Comparison of ENCODE assay signal across 8 cellular contexts in the genomic region with DNA sequence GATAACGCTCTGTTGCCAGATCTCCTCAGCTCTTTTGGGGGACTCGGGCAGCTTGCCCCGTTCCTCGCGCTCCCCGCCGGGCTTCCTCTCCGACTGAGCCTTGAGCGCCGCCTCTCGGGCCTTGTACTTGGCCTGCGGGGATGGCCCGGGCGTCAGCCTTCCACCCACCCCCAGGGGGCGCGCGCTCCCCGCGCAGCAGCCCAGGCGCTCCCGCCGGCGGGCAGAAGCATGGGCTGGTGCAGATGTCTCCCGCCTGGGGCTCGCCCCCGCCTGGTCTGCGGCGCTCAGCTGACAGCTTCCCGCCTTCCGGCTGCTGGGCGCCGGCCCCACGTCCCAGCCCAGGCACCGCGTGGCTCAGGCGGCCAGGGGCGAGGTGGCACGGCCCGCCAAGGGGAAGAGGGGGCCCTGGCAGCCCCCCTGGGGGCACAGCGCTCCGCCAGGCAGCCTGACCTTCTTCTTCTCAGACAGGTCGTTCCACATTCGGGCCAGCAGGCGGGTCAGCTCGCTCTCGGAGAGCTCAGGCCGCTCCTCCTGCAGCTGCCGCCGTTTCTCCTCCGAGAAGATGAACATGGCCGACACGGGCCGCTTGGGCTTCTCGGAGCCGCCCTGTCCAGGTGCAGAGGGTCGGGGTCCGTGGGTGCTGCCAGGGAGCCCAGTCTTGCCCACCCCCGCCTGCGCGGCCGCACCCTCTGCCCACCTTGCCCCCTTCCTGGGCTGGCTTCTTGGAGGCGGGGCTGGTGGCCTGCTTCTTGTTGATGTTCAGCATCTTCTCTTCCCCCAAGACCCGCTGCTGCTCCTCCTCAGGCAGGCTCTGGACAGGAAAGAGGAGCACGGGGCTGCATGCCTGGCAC. TPM values are rescaled to one million over a fixed set of nuclear protein-coding genes. Genes with fewer than 3 reads are reported as not detected.
DNase-seq lines count a peak whose midpoint lies in the region; ATAC-seq and TF ChIP-seq lines count a peak whose summit lies in the region.

No MANE protein-coding gene starts in this region.

- DNase-seq in NCI-H526 (lab: John Stamatoyannopoulos, UW) (peak; percentile 70 to 95), mesendoderm (peak; percentile 93), amniotic stem cell (lab: John Stamatoyannopoulos, UW) (no peak)
- peak; percentile 94 for DNase-seq in activated CD4-positive, alpha-beta memory T cell treated with anti-CD3 and anti-CD28 coated beads, Interleukin-2, amount 10 ng/mL, durations not matched to agents 7 days and 5 days
- peak; percentile 82 for DNase-seq in effector CD8-positive, alpha-beta T cell (lab: John Stamatoyannopoulos, UW)
- DNase-seq in stimulated activated CD8-positive, alpha-beta memory T cell treated with anti-CD3 and anti-CD28 coated beads, Interleukin-15, amount 100 ng/mL, for 24 hours (ENCODE audit: low read depth), result peak; percentile 81

- H3K9ac ChIP-seq in mesendoderm (ENCODE audit: low read length), result peak overlapping the region; percentile 44

- peak; percentile 32 for TF ChIP-seq POLR2A in GM15510 (IDR thresholded peaks at IDR 0.05; ENCODE audit: borderline replicate concordance, extremely low read depth, insufficient read length)

- no peak overlapping the region for H2BK5ac ChIP-seq in mesendoderm (ENCODE audit: low read length)

- no peak overlapping the region for H3K4me2 ChIP-seq in mesendoderm (ENCODE audit: low read length)

- H3K36me3 Mint-ChIP-seq in activated CD4-positive, alpha-beta memory T cell treated with anti-CD3 and anti-CD28 coated beads, Interleukin-2, amount 10 ng/mL, durations not matched to agents 7 days and 5 days (ENCODE audit: low read depth), result peaks cover 67% of the 10 kb centered on the region

- ATAC-seq in HG02970 (IDR thresholded peaks at IDR 0.05; ENCODE audit: low FRiP score, unreplicated experiment), result peak; percentile 85

- POLR2A ChIA-PET in activated CD4-positive, alpha-beta memory T cell treated with anti-CD3 and anti-CD28 coated beads, Interleukin-2, amount 10 ng/mL, durations not matched to agents 7 days and 5 days (lab: Charles Lee), result interaction anchor here (1.1 to 18.0 kb wide), 14 partner anchors 7 to 153 kb away, joined by 3 to 504 read pairs (median 6); partner anchors contain the start of genes ATXN7L3, FAM171A2, GRN and SLC25A39

- peak overlapping the region; percentile 83 for H3K27ac Mint-ChIP-seq in activated CD4-positive, alpha-beta memory T cell treated with anti-CD3 and anti-CD28 coated beads, Interleukin-2, amount 10 ng/mL, durations not matched to agents 7 days and 5 days

- peaks cover 53% of the 10 kb centered on the region for H3K4me1 Mint-ChIP-seq in activated CD4-positive, alpha-beta memory T cell treated with anti-CD3 and anti-CD28 coated beads, Interleukin-2, amount 10 ng/mL, durations not matched to agents 7 days and 5 days

- H2BK120ac ChIP-seq in mesendoderm (ENCODE audit: low read depth, low read length), result no peak overlapping the region

- no peaks in the 10 kb centered on the region for H3K79me2 ChIP-seq in mesendoderm (ENCODE audit: control insufficient read depth, insufficient read depth, low read length)

- peak overlapping the region; percentile 56 for H3K56ac ChIP-seq in mesendoderm (ENCODE audit: low read length)

- no peak overlapping the region for H4K5ac ChIP-seq in mesendoderm (ENCODE audit: low read length)

- H3K23ac ChIP-seq in mesendoderm (ENCODE audit: low read length), result no peak overlapping the region

- no peak overlapping the region for H4K8ac ChIP-seq in mesendoderm (ENCODE audit: low read depth, low read length)

- CTCF ChIA-PET in activated CD4-positive, alpha-beta memory T cell treated with anti-CD3 and anti-CD28 coated beads, Interleukin-2, amount 10 ng/mL, durations not matched to agents 7 days and 5 days (lab: Charles Lee), result interaction anchor here (0.6 to 4.1 kb wide), 30 partner anchors 9 to 313 kb away, joined by 3 to 65 read pairs (median 4); partner anchors contain the start of genes ATXN7L3, GRN, HDAC5 and SLC25A39

- no peak overlapping the region for H2BK15ac ChIP-seq in mesendoderm (replicated peaks; ENCODE audit: low read depth)

- no peaks in the 10 kb centered on the region for H3K27me3 ChIP-seq in mesendoderm (ENCODE audit: insufficient read depth, low read length, poor library complexity)

- H3K4ac ChIP-seq in mesendoderm (ENCODE audit: low read depth, low read length), result no peak overlapping the region

- H2AK5ac ChIP-seq in mesendoderm (ENCODE audit: low read length), result no peak overlapping the region

- H3K18ac ChIP-seq in mesendoderm (ENCODE audit: low read length), result no peak overlapping the region

- no peaks in the 10 kb centered on the region for H3K4me1 ChIP-seq in mesendoderm (ENCODE audit: control insufficient read depth, low read depth, low read length)

- H3K79me1 ChIP-seq in mesendoderm (ENCODE audit: low read length), result peaks cover 4% of the 10 kb centered on the region

- H3K4me3 Mint-ChIP-seq in activated CD4-positive, alpha-beta memory T cell treated with anti-CD3 and anti-CD28 coated beads, Interleukin-2, amount 10 ng/mL, durations not matched to agents 7 days and 5 days, result peak overlapping the region; percentile 60

- no peaks in the 10 kb centered on the region for H3K9me3 Mint-ChIP-seq in activated CD4-positive, alpha-beta memory T cell treated with anti-CD3 and anti-CD28 coated beads, Interleukin-2, amount 10 ng/mL, durations not matched to agents 7 days and 5 days

- WGBS in mesendoderm (ENCODE audit: extremely low coverage, insufficient coverage, low lambda C conversion rate), result no CpG with 5 or more reads among the region's 64 CpGs

- H3K4me3 ChIP-seq in mesendoderm (ENCODE audit: low read length), result no peak overlapping the region

- peak overlapping the region; percentile 18 for H3K27ac ChIP-seq in mesendoderm (ENCODE audit: low read depth, low read length)

- no peaks in the 10 kb centered on the region for H3K27me3 Mint-ChIP-seq in activated CD4-positive, alpha-beta memory T cell treated with anti-CD3 and anti-CD28 coated beads, Interleukin-2, amount 10 ng/mL, durations not matched to agents 7 days and 5 days

- H3K36me3 ChIP-seq in mesendoderm (ENCODE audit: control insufficient read depth, insufficient read depth, low read length), result peaks cover 16% of the 10 kb centered on the region

RNA-seq across cellular contexts. Expression of gene UBTF, which starts 8.9 kb away (rescaled TPM):
- total RNA-seq in activated CD4-positive, alpha-beta memory T cell treated with anti-CD3 and anti-CD28 coated beads, Interleukin-2, amount 10 ng/mL, durations not matched to agents 7 days and 5 days, result 100 to 1,000 TPM; 107 to 110 TPM
- polyA plus RNA-seq in mesendoderm (2013, experiment 1 of 2), result 78.1 TPM
- 78.4 TPM for polyA plus RNA-seq in mesendoderm (2013, experiment 2 of 2)

RNA-seq across cellular contexts. Expression of gene ATXN7L3, which starts 10.9 kb away (rescaled TPM):
- 100 to 1,000 TPM; 106 to 107 TPM for total RNA-seq in activated CD4-positive, alpha-beta memory T cell treated with anti-CD3 and anti-CD28 coated beads, Interleukin-2, amount 10 ng/mL, durations not matched to agents 7 days and 5 days
- polyA plus RNA-seq in mesendoderm (2013, experiment 1 of 2), result 48.5 TPM
- 47.5 TPM for polyA plus RNA-seq in mesendoderm (2013, experiment 2 of 2)

RNA-seq across cellular contexts. Expression of gene TMUB2, which starts 23.8 kb away (rescaled TPM):
- total RNA-seq in activated CD4-positive, alpha-beta memory T cell treated with anti-CD3 and anti-CD28 coated beads, Interleukin-2, amount 10 ng/mL, durations not matched to agents 7 days and 5 days, result 10 to 100 TPM; 42.2 to 42.7 TPM
- polyA plus RNA-seq in mesendoderm (2013, experiment 1 of 2), result 11.7 TPM
- polyA plus RNA-seq in mesendoderm (2013, experiment 2 of 2), result 11.4 TPM

RNA-seq across cellular contexts. Expression of gene ASB16, which starts 40.1 kb away (rescaled TPM):
- under 1 TPM in 1 of 2 experiments, not detected in 1; 0.38 TPM for total RNA-seq in activated CD4-positive, alpha-beta memory T cell treated with anti-CD3 and anti-CD28 coated beads, Interleukin-2, amount 10 ng/mL, durations not matched to agents 7 days and 5 days
- polyA plus RNA-seq in mesendoderm (2013, experiment 1 of 2), result not detected
- polyA plus RNA-seq in mesendoderm (2013, experiment 2 of 2), result not detected

RNA-seq across cellular contexts. Expression of gene SLC4A1, which starts 57.4 kb away (rescaled TPM):
- total RNA-seq in activated CD4-positive, alpha-beta memory T cell treated with anti-CD3 and anti-CD28 coated beads, Interleukin-2, amount 10 ng/mL, durations not matched to agents 7 days and 5 days, result not detected
- polyA plus RNA-seq in mesendoderm (2013, experiment 1 of 2), result 0.04 TPM
- polyA plus RNA-seq in mesendoderm (2013, experiment 2 of 2), result 0.01 TPM
